1 cellular context compared by ENCODE assay signal in genomic region chr16:27369806-27370205, GRCh38.
TF ChIP-seq lines count a peak whose summit lies in the region.

No MANE protein-coding gene starts in this region.

TF ChIP-seq in H1, 55 proteins besides CTCF, POLR2A, EP300 and RAD21:
- TF ChIP-seq CHD7 (IDR thresholded peaks at IDR 0.05; ENCODE audit: insufficient replicate concordance, low read length): no peak
- no peak for TF ChIP-seq RXRA (IDR thresholded peaks at IDR 0.05; ENCODE audit: insufficient read depth, low read depth, low read length)
- no peak for TF ChIP-seq KDM4A (IDR thresholded peaks at IDR 0.05; ENCODE audit: low read depth, low read length, severe bottlenecking)
